ENCODE assay signal across 1 cellular context in the genomic region with DNA sequence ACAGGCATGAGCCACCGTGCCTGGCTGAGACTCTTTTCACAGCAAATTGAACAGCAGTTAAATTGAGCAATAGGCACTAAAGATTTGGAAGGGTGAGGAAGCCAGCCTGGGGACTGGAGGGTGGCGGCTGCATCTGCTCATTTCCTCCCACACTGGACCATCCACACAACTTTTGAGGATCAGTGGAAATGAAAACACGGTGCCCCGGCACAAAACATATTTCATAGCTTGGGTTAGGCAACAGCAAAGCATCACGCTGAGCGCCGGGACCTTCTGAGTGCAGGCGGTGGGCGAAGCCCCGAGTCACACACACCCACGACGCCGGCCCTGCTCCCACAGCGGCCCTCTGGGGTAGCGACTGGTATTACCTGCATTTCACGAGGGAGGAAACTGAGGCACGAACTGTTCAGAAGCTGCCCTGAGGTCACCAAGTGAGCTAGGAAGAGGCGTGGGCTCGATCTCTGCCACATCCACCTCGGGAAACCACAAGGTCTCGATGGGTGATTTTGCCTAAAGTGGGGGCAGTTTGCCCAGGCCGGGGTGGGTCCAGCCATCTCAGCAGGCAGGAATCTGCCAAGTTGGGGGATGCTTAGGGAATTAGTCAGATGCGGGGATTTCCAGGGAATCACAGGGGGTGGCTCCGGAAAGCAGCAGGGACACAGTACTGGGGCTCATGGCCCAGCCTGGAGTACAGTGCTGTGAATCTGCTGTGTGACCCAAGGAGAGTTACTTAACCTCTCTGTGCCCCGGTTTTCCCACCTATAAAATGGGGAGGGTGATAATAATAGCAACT.
TF ChIP-seq lines count a peak whose summit lies in the region.

No MANE protein-coding gene starts in this region.

TF ChIP-seq in IMR-90, 13 proteins besides CTCF, POLR2A, EP300 and RAD21 (continued from another document):
- TF ChIP-seq BHLHE40 (IDR thresholded peaks at IDR 0.05; ENCODE audit: low read depth, low read length) (no peak; the same call in 1 of the 2 replicates), CHD1 (IDR thresholded peaks at IDR 0.05; ENCODE audit: low read depth, low read length) (no peak), ELK1 (IDR thresholded peaks at IDR 0.05; ENCODE audit: borderline replicate concordance, low read depth, low read length) (no peak), USF2 (IDR thresholded peaks at IDR 0.05; ENCODE audit: low read depth, low read length) (0 out of 2 replicates have a peak, but pooled peaks have one; percentile 11)
